1 cellular context compared by ENCODE assay signal in genomic region chr10:60316029-60316428, GRCh38.
TF ChIP-seq lines count a peak whose summit lies in the region.

No MANE protein-coding gene starts in this region.

TF ChIP-seq in K562, 482 proteins besides CTCF, POLR2A, EP300 and RAD21 (continued from another document):
- TF ChIP-seq CREB3 (tag; conservative IDR thresholded peaks at IDR 0.05; ENCODE audit: low read depth), result no peak
